Comparison of ENCODE assay signal across 8 cellular contexts in genomic region chr1:44230796-44231195, GRCh38.
"Had no signal": no experiment of that assay in that cellular context is flagged by ENCODE, and none has a peak within 500 bp of the region (broad histone marks: within the 10 kb centered on the region; RNA-seq: fewer than 3 reads in every experiment).

No MANE protein-coding gene starts in this region.

- DNase-seq: H9, HCEC 1CT, KBM-7 had no signal

- H3K4me3 Mint-ChIP-seq: GM23338, H9 had no signal

- H3K27ac ChIP-seq: KMS-11 had no signal

- H3K4me3 ChIP-seq: GM23338 had no signal

- FAIRE-seq: H1, H54, HTR-8/SVneo had no signal

- H3K4me2 ChIP-seq: GM23338, KMS-11 had no signal

- H3K4me1 Mint-ChIP-seq: GM23338, H9 had no signal

- ATAC-seq: GM23338 had no signal

- H3K9ac ChIP-seq: KMS-11 had no signal

- H2AFZ ChIP-seq: GM23338 had no signal
